Comparison of ENCODE assay signal across 23 cellular contexts in the genomic region with DNA sequence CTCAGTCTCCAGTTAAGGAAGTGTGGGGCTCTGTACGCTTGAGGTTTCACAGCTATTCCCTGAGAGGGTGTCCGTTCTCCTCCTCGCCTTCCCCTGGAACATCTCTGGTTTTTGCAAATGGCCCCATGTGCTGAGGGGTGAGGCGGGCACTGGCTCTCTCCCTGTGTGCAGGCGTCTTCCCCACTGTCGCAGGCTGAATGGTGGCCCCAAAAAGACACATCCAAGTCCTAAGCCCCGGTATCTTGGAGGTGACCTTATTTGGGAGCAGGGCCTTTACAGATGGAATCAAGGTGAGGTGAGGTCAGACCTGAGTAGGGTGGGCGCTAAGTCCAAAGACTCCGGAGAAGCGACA.
"Had no signal": no experiment of that assay in that cellular context is flagged by ENCODE, and none has a peak within 500 bp of the region (broad histone marks: within the 10 kb centered on the region; RNA-seq: fewer than 3 reads in every experiment).

No MANE protein-coding gene starts in this region.

- H3K4me1 Mint-ChIP-seq: stimulated activated effector memory CD8-positive, alpha-beta T cell treated with anti-CD3 and anti-CD28 coated beads, Interleukin-12 subunit alpha, Interleukin-12 subunit beta, amount 100 ng/mL, for 72 hours had no signal

- H3K27me3 ChIP-seq: thyroid gland had no signal

- H3K9me3 Mint-ChIP-seq: activated naive CD4-positive, alpha-beta T cell treated with anti-CD3 and anti-CD28 coated beads, Interleukin-2, amount 50 U/mL, for 72 hours; activated T-cell treated with anti-CD3 and anti-CD28 coated beads, Interleukin-2, amount 50 U/mL, for 72 hours; naive thymus-derived CD4-positive, alpha-beta T cell; neural crest cell; stimulated activated effector memory CD8-positive, alpha-beta T cell treated with anti-CD3 and anti-CD28 coated beads, Interleukin-12 subunit alpha, Interleukin-12 subunit beta, amount 100 ng/mL, for 72 hours; stimulated activated naive CD8-positive, alpha-beta T cell treated with anti-CD3 and anti-CD28 coated beads, Interleukin-15, Interleukin-2, amounts not matched to agents 100 ng/mL and 50 ng/mL, for 24 hours had no signal

- DNase-seq: activated CD4-positive, alpha-beta T cell treated with anti-CD3 and anti-CD28 coated beads for 4 hours; activated CD4-positive, alpha-beta T cell treated with anti-CD3 and anti-CD28 coated beads, Interleukin-2, amount 50 U/mL, for 4 hours; activated naive CD4-positive, alpha-beta T cell; activated T-cell treated with anti-CD3 and anti-CD28 coated beads for 4 hours; activated T-cell treated with anti-CD3 and anti-CD28 coated beads, Interleukin-2, amount 50 U/mL, for 72 hours; anterior cingulate cortex; dermis blood vessel endothelial cell; effector CD4-positive, alpha-beta T cell; islet precursor cell; mammary epithelial cell; naive thymus-derived CD4-positive, alpha-beta T cell; right cardiac atrium; stimulated activated CD4-positive, alpha-beta T cell treated with anti-CD3 and anti-CD28 coated beads, Interleukin-12 subunit alpha, Interleukin-12 subunit beta, amount 100 ng/mL, for 4 hours; stimulated activated CD4-positive, alpha-beta T cell treated with anti-CD3 and anti-CD28 coated beads, Interleukin-4, amount 100 ng/mL, for 1 hour; substantia nigra; thyroid gland had no signal

- H3K27ac Mint-ChIP-seq: activated naive CD4-positive, alpha-beta T cell treated with anti-CD3 and anti-CD28 coated beads, Interleukin-2, amount 50 U/mL, for 72 hours; activated T-cell treated with anti-CD3 and anti-CD28 coated beads, Interleukin-2, amount 50 U/mL, for 72 hours; naive thymus-derived CD4-positive, alpha-beta T cell; stimulated activated effector memory CD8-positive, alpha-beta T cell treated with anti-CD3 and anti-CD28 coated beads, Interleukin-12 subunit alpha, Interleukin-12 subunit beta, amount 100 ng/mL, for 72 hours; stimulated activated naive CD8-positive, alpha-beta T cell treated with anti-CD3 and anti-CD28 coated beads, Interleukin-15, Interleukin-2, amounts not matched to agents 100 ng/mL and 50 ng/mL, for 24 hours had no signal

- H3K36me3 Mint-ChIP-seq: activated naive CD4-positive, alpha-beta T cell treated with anti-CD3 and anti-CD28 coated beads, Interleukin-2, amount 50 U/mL, for 72 hours; stimulated activated effector memory CD8-positive, alpha-beta T cell treated with anti-CD3 and anti-CD28 coated beads, Interleukin-12 subunit alpha, Interleukin-12 subunit beta, amount 100 ng/mL, for 72 hours had no signal

- H3K36me3 ChIP-seq: thyroid gland had no signal

- H3K27ac ChIP-seq: epithelial cell of prostate, thyroid gland had no signal

- H3K4me3 Mint-ChIP-seq: activated T-cell treated with anti-CD3 and anti-CD28 coated beads, Interleukin-2, amount 50 U/mL, for 72 hours; naive thymus-derived CD4-positive, alpha-beta T cell; neural crest cell; stimulated activated effector memory CD8-positive, alpha-beta T cell treated with anti-CD3 and anti-CD28 coated beads, Interleukin-12 subunit alpha, Interleukin-12 subunit beta, amount 100 ng/mL, for 72 hours; stimulated activated naive CD8-positive, alpha-beta T cell treated with anti-CD3 and anti-CD28 coated beads, Interleukin-15, Interleukin-2, amounts not matched to agents 100 ng/mL and 50 ng/mL, for 24 hours had no signal

- H3K9me3 ChIP-seq: thyroid gland had no signal

- H3K4me3 ChIP-seq: skin epidermis, thyroid gland had no signal

- ATAC-seq: activated naive CD4-positive, alpha-beta T cell treated with anti-CD3 and anti-CD28 coated beads, Interleukin-2, amount 50 U/mL, for 72 hours; activated T-cell treated with anti-CD3 and anti-CD28 coated beads, Interleukin-2, amount 50 U/mL, for 72 hours; left colon; naive thymus-derived CD4-positive, alpha-beta T cell; right cardiac atrium; stimulated activated effector memory CD8-positive, alpha-beta T cell treated with anti-CD3 and anti-CD28 coated beads, Interleukin-12 subunit alpha, Interleukin-12 subunit beta, amount 100 ng/mL, for 72 hours had no signal
